Comparison of ENCODE assay signal across 17 cellular contexts in genomic region chr19:15436826-15437110, GRCh38. TPM values are rescaled to one million over a fixed set of nuclear protein-coding genes. Genes with fewer than 3 reads are reported as not detected.
"Had no signal": no experiment of that assay in that cellular context is flagged by ENCODE, and none has a peak within 500 bp of the region (broad histone marks: within the 10 kb centered on the region; RNA-seq: fewer than 3 reads in every experiment).

No MANE protein-coding gene starts in this region.

- H3K9me3 ChIP-seq: heart right ventricle, transverse colon had no signal

- H3K36me3 ChIP-seq: transverse colon had no signal

- H3K27me3 ChIP-seq: heart right ventricle, transverse colon had no signal

- ATAC-seq: effector memory CD8-positive, alpha-beta T cell; heart right ventricle; left lobe of liver; natural killer cell had no signal

- DNase-seq: effector memory CD8-positive, alpha-beta T cell; foreskin melanocyte; heart right ventricle; hypothalamus; natural killer cell; small intestine; stimulated activated CD4-positive, alpha-beta T cell treated with anti-CD3 and anti-CD28 coated beads, Interleukin-12 subunit alpha, Interleukin-12 subunit beta, amount 100 ng/mL, for 4 hours; stimulated activated naive CD4-positive, alpha-beta T cell treated with Interleukin-2 at 50 U/mL for 16 hours; transverse colon had no signal

- H3K4me3 ChIP-seq: heart right ventricle, transverse colon had no signal

- H3K27ac ChIP-seq: heart right ventricle, transverse colon had no signal

RNA-seq across cellular contexts. Expression of gene RASAL3, which starts 27.6 kb away (rescaled TPM):
- total RNA-seq: epithelial cell of proximal tubule, mesothelial cell of epicardium, myocyte, neural crest cell, osteocyte had no signal

RNA-seq across cellular contexts. Expression of gene PGLYRP2, which starts 42.5 kb away (rescaled TPM):
- total RNA-seq: epithelial cell of proximal tubule, heart right ventricle, mesothelial cell of epicardium, myocyte, neural crest cell, osteocyte, pulmonary artery endothelial cell, temporal lobe, transverse colon had no signal
- polyA plus RNA-seq: heart right ventricle had no signal
